In genomic region chr6:148500402-148500801, GRCh38 we compare ENCODE assay signal across 1 cellular context.
TF ChIP-seq lines count a peak whose summit lies in the region.

No MANE protein-coding gene starts in this region.

TF ChIP-seq in SK-N-SH, 30 proteins besides CTCF, POLR2A, EP300 and RAD21 (continued from another document):
- TF ChIP-seq REST (IDR thresholded peaks at IDR 0.05; ENCODE audit: low read depth, low read length) (no peak), FOSL2 (IDR thresholded peaks at IDR 0.05; ENCODE audit: borderline replicate concordance, low read depth) (no peak), TAF1 (IDR thresholded peaks at IDR 0.05; ENCODE audit: borderline replicate concordance, low read depth, low read length) (no peak), RXRA (IDR thresholded peaks at IDR 0.05; ENCODE audit: borderline replicate concordance, low read depth) (no peak), CHD2 (IDR thresholded peaks at IDR 0.05; ENCODE audit: low read length, partially characterized antibody) (no peak), FOXM1 (IDR thresholded peaks at IDR 0.05; ENCODE audit: low read depth) (no peak), EZH2phosphoT487 (IDR thresholded peaks at IDR 0.05; ENCODE audit: borderline replicate concordance, low read depth) (no peak), GABPA (IDR thresholded peaks at IDR 0.05; ENCODE audit: low read depth) (no peak), ZBTB33 (IDR thresholded peaks at IDR 0.05; ENCODE audit: borderline replicate concordance, low read depth) (no peak)
TF ChIP-seq in SK-N-SH: peak in this region for 0.
